8 cellular contexts compared by ENCODE assay signal in the genomic region with DNA sequence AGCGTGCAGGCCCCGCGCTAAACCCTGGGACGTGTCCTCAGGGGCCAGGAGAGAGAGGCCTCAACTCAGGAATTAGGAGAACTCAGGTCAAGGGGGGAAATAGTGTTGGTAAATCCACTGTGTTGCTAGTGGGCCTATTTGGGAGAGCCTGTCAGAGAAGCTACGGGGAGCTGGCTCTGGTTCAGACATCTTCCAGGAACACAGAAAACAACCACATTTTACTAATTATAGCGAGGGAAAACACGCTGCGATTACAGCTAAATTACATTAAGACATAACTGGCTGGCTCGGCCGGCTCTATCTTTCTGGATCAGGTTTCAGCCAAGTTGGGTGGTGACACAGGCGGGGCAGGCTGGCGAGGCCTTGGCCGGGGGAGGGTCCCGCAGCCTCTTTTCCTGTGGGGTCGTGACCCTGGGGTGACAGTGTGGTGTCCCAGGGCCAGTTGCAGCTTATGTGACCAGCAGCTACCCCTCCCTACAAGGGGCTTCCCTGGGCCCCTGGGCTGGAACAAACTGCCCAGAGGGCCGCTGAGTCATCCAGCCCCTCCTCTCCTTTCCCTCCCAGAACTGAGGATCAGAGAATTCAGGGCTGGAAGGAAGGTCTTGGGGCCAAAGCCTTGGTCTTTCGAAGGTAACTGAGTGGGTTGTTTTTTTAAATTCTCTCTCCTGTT.
DNase-seq lines count a peak whose midpoint lies in the region; ATAC-seq, FAIRE-seq and TF ChIP-seq lines count a peak whose summit lies in the region.

No MANE protein-coding gene starts in this region.

- H4K8ac ChIP-seq in H1 (ENCODE audit: extremely low read depth, insufficient read depth, low read length): peak overlapping the region; percentile 71

- peak overlapping the region; percentile 67 for H4K5ac ChIP-seq in H1 (ENCODE audit: insufficient read length, low read depth, low read length)

- no peaks in the 10 kb centered on the region for H3K23me2 ChIP-seq in H1 (ENCODE audit: low read depth, low read length)

- no peaks in the 10 kb centered on the region for H3K79me1 ChIP-seq in H1 (ENCODE audit: low read depth, low read length)

- TF ChIP-seq POLR2A in H1 (IDR thresholded peaks at IDR 0.05; ENCODE audit: control extremely low read depth in 1 of 2, low read depth in 2 of 2, low read length in 2 of 2): no peak

- H2AFZ ChIP-seq in H1 (ENCODE audit: low read length): peak overlapping the region; percentile 79

- H3K4me3 ChIP-seq in AG04450 (ENCODE audit: low read depth, low read length) (no peak overlapping the region), H1 (ENCODE audit: extremely low read depth in 1 of 4, insufficient read depth in 2 of 4, low read depth in 3 of 4, low read length in 4 of 4) (peak overlapping the region in 2 of 4 experiments; percentile 5 to 21; a peak in 1 of 8 replicates), mucosa of descending colon (no peak overlapping the region)

- H2BK5ac ChIP-seq in H1 (ENCODE audit: low read depth, low read length): peak overlapping the region; percentile 89

- no peak for TF ChIP-seq CTCF in AG04450 (IDR thresholded peaks at IDR 0.05; ENCODE audit: low read depth, low read length)
- no peak for TF ChIP-seq CTCF in H1 (IDR thresholded peaks at IDR 0.05; ENCODE audit: control extremely low read depth in 1 of 3, insufficient read depth in 1 of 3, low read depth in 1 of 3, low read length in 3 of 3)
- TF ChIP-seq CTCF in mucosa of descending colon (IDR thresholded peaks at IDR 0.05): no peak
- no peak for TF ChIP-seq CTCF in GM13977 (IDR thresholded peaks at IDR 0.05; ENCODE audit: extremely low read depth, insufficient read depth, missing control alignments)

- intact Hi-C loops in mucosa of descending colon (cut with DNase I, micrococcal nuclease): no loop called here

- TF ChIP-seq EP300 in H1 (IDR thresholded peaks at IDR 0.05; ENCODE audit: borderline replicate concordance in 1 of 2, low read depth in 2 of 2, low read length in 2 of 2): peak in 1 of 2 experiments; percentile 33; a peak in 1 of 3 replicates

- H3K14ac ChIP-seq in H1 (ENCODE audit: insufficient read length): no peak overlapping the region

- peak overlapping the region; percentile 90 for H3K27ac ChIP-seq in AG04450 (ENCODE audit: low read depth, low read length)
- H3K27ac ChIP-seq in H1 (ENCODE audit: low read depth, low read length): peak overlapping the region; percentile 46; the same call in 1 of the 2 replicates
- no peak overlapping the region for H3K27ac ChIP-seq in substantia nigra (ENCODE audit: low read depth, low read length, poor library complexity, severe bottlenecking)

- no peak overlapping the region for H3K56ac ChIP-seq in H1 (replicated peaks; ENCODE audit: insufficient read length, low read depth, low read length)

- peaks cover 3% of the 10 kb centered on the region; the same call in 1 of the 2 replicates for H3K9me3 ChIP-seq in AG04450 (ENCODE audit: control insufficient read depth, insufficient read depth, low read length)
- H3K9me3 ChIP-seq in H1 (ENCODE audit: insufficient read depth in 2 of 2, low read depth in 1 of 2, low read length in 1 of 2): no peaks in the 10 kb centered on the region
- no peaks in the 10 kb centered on the region for H3K9me3 ChIP-seq in mucosa of descending colon

- CTCF ChIA-PET in AG04450 (lab: Charles Lee) (interaction anchor here (2.4 kb wide), 1 partner anchor 10 kb away, joined by 11 read pairs; no protein-coding TSS in a partner anchor), H1 (lab: Charles Lee; ENCODE audit: partially characterized antibody) (interaction anchor here (0.6 to 2.7 kb wide), 6 partner anchors 10 to 192 kb away, joined by 3 to 11 read pairs (median 4); no protein-coding TSS in a partner anchor)

- H2BK12ac ChIP-seq in H1 (ENCODE audit: low read depth, low read length): peak overlapping the region; percentile 99

- peaks cover 0 to 2% of the 10 kb centered on the region in 2 experiments for H4K20me1 ChIP-seq in H1 (replicated peaks in 1 of 2; ENCODE audit: control insufficient read depth in 1 of 2, insufficient read depth in 2 of 2, low read length in 2 of 2)

- peak overlapping the region in 2 of 4 experiments; percentile 18 to 20; a peak in 2 of 7 replicates for H3K9ac ChIP-seq in H1 (replicated peaks in 1 of 4; ENCODE audit: extremely low read depth in 1 of 4, low read depth in 3 of 4, low read length in 3 of 4)

- H3K36me3 ChIP-seq in H1 (ENCODE audit: control insufficient read depth in 2 of 4, insufficient read depth in 4 of 4, low read length in 3 of 4) (no peaks in the 10 kb centered on the region), mucosa of descending colon (ENCODE audit: low read depth) (no peaks in the 10 kb centered on the region)

- ATAC-seq in mucosa of descending colon: peak; percentile 62

- peak overlapping the region; percentile 80; the same call in 1 of the 2 replicates for H2BK20ac ChIP-seq in H1 (ENCODE audit: low read length)

- H3K4ac ChIP-seq in H1 (replicated peaks; ENCODE audit: insufficient read length, low read depth, low read length): peak overlapping the region; percentile 83

- H3K4me1 ChIP-seq in H1 (replicated peaks in 1 of 4; ENCODE audit: control insufficient read depth in 3 of 4, insufficient read depth in 4 of 4, low read length in 3 of 4) (peaks cover 6 to 17% (median 13%) of the 10 kb centered on the region in 4 experiments), mucosa of descending colon (ENCODE audit: low read depth) (no peaks in the 10 kb centered on the region)

- H3K4me2 ChIP-seq in H1 (ENCODE audit: insufficient read depth in 1 of 2, low read depth in 2 of 2, low read length in 2 of 2): peak overlapping the region; percentile 23 to 44

- H3K79me2 ChIP-seq in H1 (ENCODE audit: control insufficient read depth in 1 of 2, insufficient read depth in 2 of 2, low read length in 2 of 2): no peaks in the 10 kb centered on the region

- H3K18ac ChIP-seq in H1 (ENCODE audit: extremely low read depth, low read length): peak overlapping the region; percentile 84; the same call in 1 of the 2 replicates

- H3K27me3 ChIP-seq in AG04450 (ENCODE audit: control insufficient read depth, insufficient read depth, low read length) (no peaks in the 10 kb centered on the region), H1 (replicated peaks in 1 of 4; ENCODE audit: control insufficient read depth in 3 of 4, extremely low read depth in 1 of 4, insufficient read depth in 3 of 4, low read length in 3 of 4) (no peaks in the 10 kb centered on the region; a peak in 1 of 7 replicates)

- no peak for FAIRE-seq in H1 (lab: Jason Lieb, UNC)

- POLR2A ChIA-PET in AG04450 (lab: Yijun Ruan, JAX): interaction anchor here (0.7 kb wide), 1 partner anchor 27 kb away, joined by 3 read pairs; no protein-coding TSS in a partner anchor
- POLR2A ChIA-PET in H1 (lab: Charles Lee; ENCODE audit: partially characterized antibody): interaction anchor here (0.7 to 0.8 kb wide), 3 partner anchors 23 to 98 kb away, joined by 3 to 4 read pairs (median 3); no protein-coding TSS in a partner anchor

- no peak overlapping the region for H2BK120ac ChIP-seq in H1 (replicated peaks; ENCODE audit: low read depth, low read length)

- in situ Hi-C loops in GM13977 (cut with MboI; ENCODE audit: low pct_unique_long_range_greater_than_20kb, low sequenced_read_pairs, unreplicated experiment): no loop called here

- 30% methylated on average over 17 of the region's 17 CpGs; no CpG with 5 or more reads in 1 of the 2 experiments for WGBS in H1 (ENCODE audit: extremely low coverage in 1 of 2, insufficient coverage in 1 of 2, insufficient read length in 1 of 2, insufficient replicate concordance in 2 of 2, low coverage in 1 of 2, low lambda C conversion rate in 2 of 2, missing lambda C conversion rate in 1 of 2), 2 experiments

- DNase-seq in AG04450 (ENCODE audit: low read depth, low spot score) (peak; percentile 16), NCI-H1694 (lab: John Stamatoyannopoulos, UW) (peak; percentile 39), H1 (ENCODE audit: low read depth in 1 of 2, low spot score in 2 of 2) (peak; percentile 27 to 74), mucosa of descending colon (peak in 2 of 3 donors; percentile 24 to 29), cortex of kidney (lab: John Stamatoyannopoulos, UW) (no peak), GM13977 (ENCODE audit: low spot score) (no peak), substantia nigra (lab: John Stamatoyannopoulos, UW) (no peak), foreskin melanocyte (no peak)

- H4K91ac ChIP-seq in H1 (replicated peaks; ENCODE audit: insufficient read length, low read length): peak overlapping the region; percentile 95

- H3K23ac ChIP-seq in H1 (ENCODE audit: insufficient read length): no peak overlapping the region

- H2BK15ac ChIP-seq in H1 (ENCODE audit: low read length): peak overlapping the region; percentile 96

- no peak for TF ChIP-seq RAD21 in H1 (IDR thresholded peaks at IDR 0.05 in 1 of 2, conservative IDR thresholded peaks at IDR 0.05 in 1 of 2; ENCODE audit: low read depth in 2 of 2, low read length in 2 of 2)

- H2AK5ac ChIP-seq in H1 (ENCODE audit: low read depth, low read length): peak overlapping the region; percentile 98; the same call in 1 of the 2 replicates

TF ChIP-seq in H1, 55 proteins besides CTCF, POLR2A, EP300 and RAD21 (continues in another document):
- TF ChIP-seq MAFK (IDR thresholded peaks at IDR 0.05; ENCODE audit: low read depth, low read length) (peak; percentile 76; the same call in 1 of the 2 replicates), JUND (IDR thresholded peaks at IDR 0.05; ENCODE audit: low read length) (peak; percentile 87), EZH2 (IDR thresholded peaks at IDR 0.05; ENCODE audit: low read depth, low read length, severe bottlenecking) (no peak), TBP (IDR thresholded peaks at IDR 0.05; ENCODE audit: low read depth, low read length) (peak; percentile 84), BRCA1 (IDR thresholded peaks at IDR 0.05; ENCODE audit: low read depth, low read length) (no peak), RNF2 (IDR thresholded peaks at IDR 0.05; ENCODE audit: borderline replicate concordance, low read depth, low read length, missing control alignments, poor library complexity, severe bottlenecking) (no peak), SP4 (IDR thresholded peaks at IDR 0.05; ENCODE audit: low read length) (no peak), ASH2L (IDR thresholded peaks at IDR 0.05; ENCODE audit: low read length) (peak; percentile 55), SRF (IDR thresholded peaks at IDR 0.05; ENCODE audit: low read depth, low read length) (no peak), KDM1A (IDR thresholded peaks at IDR 0.05; ENCODE audit: borderline replicate concordance, low read length) (no peak), SAP30 (IDR thresholded peaks at IDR 0.05; ENCODE audit: insufficient read depth, insufficient replicate concordance, low read length) (no peak)
- TF ChIP-seq, protein P1, sequence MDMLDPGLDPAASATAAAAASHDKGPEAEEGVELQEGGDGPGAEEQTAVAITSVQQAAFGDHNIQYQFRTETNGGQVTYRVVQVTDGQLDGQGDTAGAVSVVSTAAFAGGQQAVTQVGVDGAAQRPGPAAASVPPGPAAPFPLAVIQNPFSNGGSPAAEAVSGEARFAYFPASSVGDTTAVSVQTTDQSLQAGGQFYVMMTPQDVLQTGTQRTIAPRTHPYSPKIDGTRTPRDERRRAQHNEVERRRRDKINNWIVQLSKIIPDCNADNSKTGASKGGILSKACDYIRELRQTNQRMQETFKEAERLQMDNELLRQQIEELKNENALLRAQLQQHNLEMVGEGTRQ (IDR thresholded peaks at IDR 0.05; ENCODE audit: low read length): no peak

Comparison
In these comparisons a context has a peak if more than half of its experiments do, and no peak if none do; other contexts are left out.
1. DNase-seq: peak in AG04450 (single experiment), NCI-H1694 (single experiment), H1 (2 of 2) and mucosa of descending colon (2 of 3); none in cortex of kidney (single experiment), GM13977 (single experiment), substantia nigra (0 of 49) and foreskin melanocyte (single experiment).